In genomic region chr9:36025751-36026150, GRCh38 we compare ENCODE assay signal across 17 cellular contexts. TPM values are rescaled to one million over a fixed set of nuclear protein-coding genes. Genes with fewer than 3 reads are reported as not detected.
DNase-seq lines count a peak whose midpoint lies in the region; ATAC-seq, FAIRE-seq and TF ChIP-seq lines count a peak whose summit lies in the region.
"Had no signal": no experiment of that assay in that cellular context is flagged by ENCODE, and none has a peak within 500 bp of the region (broad histone marks: within the 10 kb centered on the region; RNA-seq: fewer than 3 reads in every experiment).

No MANE protein-coding gene starts in this region.

- peak overlapping the region; percentile 63 for H2AFZ ChIP-seq in keratinocyte (ENCODE audit: control insufficient read depth, low read length)
- H2AFZ ChIP-seq: GM23338 had no signal

- DNase-seq in EH (ENCODE audit: low read depth) (peak; percentile 52), RWPE1 (ENCODE audit: low spot score) (peak; percentile 10), bronchial epithelial cell (ENCODE audit: low read depth) (peak; percentile 75), keratinocyte (ENCODE audit: low read depth, low spot score) (no peak), NCI-H146 treated with DMSO at 0.1 percent for 48 hours (lab: John Stamatoyannopoulos, UW; ENCODE audit: unreplicated experiment) (no peak)
- DNase-seq: 8988T; CD4-positive, alpha-beta memory T cell; DMS79 treated with DMSO at 0.1 percent for 48 hours; EL; HCEC 1CT had no signal

- no peak overlapping the region for H3K27ac ChIP-seq in RWPE1
- H3K27ac ChIP-seq in keratinocyte (ENCODE audit: control insufficient read depth, insufficient read depth, low read length): peak overlapping the region; percentile 67
- H3K27ac ChIP-seq: BLaER1 had no signal

- POLR2A ChIA-PET in RWPE1 (lab: Yijun Ruan, JAX; ENCODE audit: low non-redundant PET): no interaction called here

- no peaks in the 10 kb centered on the region for H4K20me1 ChIP-seq in keratinocyte (ENCODE audit: control insufficient read depth, extremely low read depth, insufficient read depth, low read length)
- H4K20me1 ChIP-seq: BLaER1 had no signal

- no peaks in the 10 kb centered on the region for H3K79me2 ChIP-seq in keratinocyte (ENCODE audit: control insufficient read depth, insufficient read depth, low read length)

- H3K27me3 ChIP-seq in bronchial epithelial cell (ENCODE audit: control insufficient read depth, insufficient read depth, low read length) (no peaks in the 10 kb centered on the region), keratinocyte (ENCODE audit: control insufficient read depth, extremely low read depth, insufficient read depth, low read length) (no peaks in the 10 kb centered on the region)
- H3K27me3 ChIP-seq: BLaER1 had no signal

- H3K4me3 ChIP-seq in bronchial epithelial cell (ENCODE audit: low read depth, low read length): no peak overlapping the region
- no peak overlapping the region for H3K4me3 ChIP-seq in keratinocyte (ENCODE audit: control insufficient read depth in 2 of 3, extremely low read depth in 1 of 3, insufficient read depth in 2 of 3, low read depth in 1 of 3, low read length in 3 of 3)
- H3K4me3 ChIP-seq: BLaER1, GM12878, GM23338 had no signal

- H3K9me1 ChIP-seq in keratinocyte (ENCODE audit: control insufficient read depth, extremely low read depth, insufficient read depth, low read length): no peaks in the 10 kb centered on the region

- TF ChIP-seq POLR2A in GM18505 (IDR thresholded peaks at IDR 0.05; ENCODE audit: borderline replicate concordance, extremely low read depth, insufficient read depth, insufficient read length): no peak

- CTCF ChIA-PET in RWPE1 (lab: Yijun Ruan, JAX): no interaction called here

- peaks cover 25% of the 10 kb centered on the region for H3K4me1 ChIP-seq in keratinocyte (ENCODE audit: control insufficient read depth, extremely low read depth, insufficient read depth, low read length)

- no peak for ATAC-seq in GM18858 (IDR thresholded peaks at IDR 0.05; ENCODE audit: unreplicated experiment)
- no peak for ATAC-seq in GM18505 (IDR thresholded peaks at IDR 0.05; ENCODE audit: unreplicated experiment)
- ATAC-seq: GM12878, GM23338, HepG2 had no signal

- dilution Hi-C loops in keratinocyte (cut with MboI; ENCODE audit: extremely low pct_ligation_motif_present, low sequenced_read_pairs): no loop called here

- TF ChIP-seq CTCF in RWPE1 (conservative IDR thresholded peaks at IDR 0.05; ENCODE audit: low read depth): no peak
- TF ChIP-seq CTCF in bronchial epithelial cell (IDR thresholded peaks at IDR 0.05; ENCODE audit: insufficient read depth, low read length, severe bottlenecking): no peak
- no peak for TF ChIP-seq CTCF in keratinocyte (optimal IDR thresholded peaks at IDR 0.05 in 1 of 3, IDR thresholded peaks at IDR 0.05 in 1 of 3, conservative IDR thresholded peaks at IDR 0.05 in 1 of 3; ENCODE audit: extremely low read depth in 1 of 3, insufficient read depth in 2 of 3, low read length in 3 of 3)

- H3K36me3 ChIP-seq in bronchial epithelial cell (ENCODE audit: control insufficient read depth, insufficient read depth, low read length) (no peaks in the 10 kb centered on the region), keratinocyte (ENCODE audit: control insufficient read depth in 2 of 2, extremely low read depth in 1 of 2, insufficient read depth in 2 of 2, low read length in 2 of 2) (no peaks in the 10 kb centered on the region)
- H3K36me3 ChIP-seq: BLaER1 had no signal

- no peak overlapping the region for H3K9ac ChIP-seq in keratinocyte (ENCODE audit: control insufficient read depth, extremely low read depth, insufficient read depth, low read length)
- H3K9ac ChIP-seq: BLaER1 had no signal

- H3K9me3 ChIP-seq in keratinocyte (ENCODE audit: control insufficient read depth, low read depth, low read length): no peaks in the 10 kb centered on the region
- H3K9me3 ChIP-seq: BLaER1 had no signal

- H3K4me2 ChIP-seq in keratinocyte (ENCODE audit: control insufficient read depth, extremely low read depth, insufficient read depth, low read depth, low read length): peak overlapping the region; percentile 46
- H3K4me2 ChIP-seq: BLaER1, GM23338 had no signal

- FAIRE-seq in bronchial epithelial cell (lab: Jason Lieb, UNC) (no peak), keratinocyte (lab: Jason Lieb, UNC) (peak; percentile 68)
- FAIRE-seq: GM12878, H54, HepG2 had no signal

RNA-seq across cellular contexts. Expression of gene RECK, which starts 11.0 kb away (rescaled TPM):
- total RNA-seq in bronchial epithelial cell: 1.3 and 1.4 TPM in 2 replicates
- 3.3 to 4.6 TPM (median 4.0 TPM) in 3 replicates for polyA plus RNA-seq in keratinocyte
- polyA plus RNA-seq in keratinocyte (2011; ENCODE audit: low read depth): 1.6 TPM
- 2.4 and 4.2 TPM in 2 replicates for polyA plus RNA-seq in keratinocyte (2011; cell fraction: cytosol; rRNA removed)
- 7.0 and 7.8 TPM in 2 replicates for polyA plus RNA-seq in keratinocyte (2011; cell fraction: nucleus; rRNA removed)
- 1.5 and 3.4 TPM in 2 replicates for polyA plus RNA-seq in keratinocyte (2012; ENCODE audit: low replicate concordance)
- 0.89 to 5.4 TPM (median 5.2 TPM) in 3 replicates for polyA minus RNA-seq in keratinocyte
- 3.6 TPM for polyA minus RNA-seq in keratinocyte (2011; cell fraction: cytosol; rRNA and poly(A)+ RNA removed)
- 4.1 and 10.2 TPM in 2 replicates for polyA minus RNA-seq in keratinocyte (2011; cell fraction: nucleus; rRNA and poly(A)+ RNA removed)

Comparison
In these comparisons a context has a peak if more than half of its experiments do, and no peak if none do; other contexts are left out.
1. DNase-seq: peak in EH (single experiment), RWPE1 (single experiment) and bronchial epithelial cell (single experiment); none in keratinocyte (single experiment) and NCI-H146 treated with DMSO at 0.1 percent for 48 hours (single experiment).